2 cellular contexts compared by ENCODE assay signal in the genomic region with DNA sequence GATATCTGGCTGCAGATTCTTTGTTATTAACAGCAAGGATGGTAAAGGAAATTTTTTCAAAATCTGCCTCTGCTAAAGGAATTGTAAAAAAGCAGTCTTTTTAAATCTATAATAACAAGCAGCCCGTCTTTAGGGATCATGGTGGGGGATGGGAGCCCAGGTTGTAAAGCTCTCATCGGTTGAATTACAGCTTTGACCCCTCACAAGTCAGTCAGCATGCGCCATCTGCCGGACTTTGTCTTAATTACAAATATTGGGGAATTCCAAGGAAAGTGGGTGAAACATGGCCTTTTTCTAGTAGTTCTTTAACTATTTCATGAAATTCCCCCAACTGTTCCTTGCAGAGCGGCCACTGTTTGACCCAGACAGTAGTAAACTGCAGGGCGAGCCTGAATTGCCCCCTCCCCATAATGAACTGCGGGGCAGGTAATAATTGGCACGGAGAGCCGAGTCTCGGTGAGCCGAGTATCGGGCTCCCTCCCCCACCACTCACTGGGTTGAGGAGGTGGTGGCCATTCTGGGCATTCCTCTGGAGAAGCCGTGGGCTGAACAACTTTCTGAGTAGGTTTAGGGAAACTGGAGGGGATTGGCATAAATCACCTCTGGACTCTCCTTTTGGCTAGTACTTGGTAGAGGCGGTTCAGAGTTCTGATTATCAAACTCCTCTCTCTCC.
A peak's percentile ranks its signal among the peaks of the same experiment; 100 is the strongest.
TF ChIP-seq lines count a peak whose summit lies in the region.

No MANE protein-coding gene starts in this region.

TF ChIP-seq in HCT116, 20 proteins besides CTCF, POLR2A, EP300 and RAD21:
- TF ChIP-seq EZH2phosphoT487 (IDR thresholded peaks at IDR 0.05; ENCODE audit: borderline replicate concordance) (no peak), YY1 (IDR thresholded peaks at IDR 0.05; ENCODE audit: extremely low read depth, insufficient replicate concordance, low read depth, low read length) (no peak), SRF (IDR thresholded peaks at IDR 0.05; ENCODE audit: low read depth) (no peak), ZFX (IDR thresholded peaks at IDR 0.05) (no peak), POLR2AphosphoS5 (IDR thresholded peaks at IDR 0.05; ENCODE audit: low read depth, low read length) (no peak), FOSL1 (IDR thresholded peaks at IDR 0.05; ENCODE audit: low read depth) (no peak), JUND (IDR thresholded peaks at IDR 0.05) (no peak), SIN3A (IDR thresholded peaks at IDR 0.05; ENCODE audit: low read depth) (no peak), ELF1 (IDR thresholded peaks at IDR 0.05; ENCODE audit: borderline replicate concordance, low read depth) (no peak), EGR1 (IDR thresholded peaks at IDR 0.05; ENCODE audit: low read depth) (no peak), EZH2 (IDR thresholded peaks at IDR 0.05) (no peak), CBX3 (IDR thresholded peaks at IDR 0.05; ENCODE audit: low read depth) (no peak), TCF7L2 (IDR thresholded peaks at IDR 0.05; ENCODE audit: borderline replicate concordance, extremely low read depth, insufficient read depth, insufficient read length) (no peak), CEBPB (IDR thresholded peaks at IDR 0.05; ENCODE audit: low read depth) (no peak), ZNF274 (IDR thresholded peaks at IDR 0.05; ENCODE audit: low read depth, low read length) (no peak)
- TF ChIP-seq, protein P1, sequence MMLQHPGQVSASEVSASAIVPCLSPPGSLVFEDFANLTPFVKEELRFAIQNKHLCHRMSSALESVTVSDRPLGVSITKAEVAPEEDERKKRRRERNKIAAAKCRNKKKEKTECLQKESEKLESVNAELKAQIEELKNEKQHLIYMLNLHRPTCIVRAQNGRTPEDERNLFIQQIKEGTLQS (IDR thresholded peaks at IDR 0.05), result no peak
- TF ChIP-seq, protein P2, sequence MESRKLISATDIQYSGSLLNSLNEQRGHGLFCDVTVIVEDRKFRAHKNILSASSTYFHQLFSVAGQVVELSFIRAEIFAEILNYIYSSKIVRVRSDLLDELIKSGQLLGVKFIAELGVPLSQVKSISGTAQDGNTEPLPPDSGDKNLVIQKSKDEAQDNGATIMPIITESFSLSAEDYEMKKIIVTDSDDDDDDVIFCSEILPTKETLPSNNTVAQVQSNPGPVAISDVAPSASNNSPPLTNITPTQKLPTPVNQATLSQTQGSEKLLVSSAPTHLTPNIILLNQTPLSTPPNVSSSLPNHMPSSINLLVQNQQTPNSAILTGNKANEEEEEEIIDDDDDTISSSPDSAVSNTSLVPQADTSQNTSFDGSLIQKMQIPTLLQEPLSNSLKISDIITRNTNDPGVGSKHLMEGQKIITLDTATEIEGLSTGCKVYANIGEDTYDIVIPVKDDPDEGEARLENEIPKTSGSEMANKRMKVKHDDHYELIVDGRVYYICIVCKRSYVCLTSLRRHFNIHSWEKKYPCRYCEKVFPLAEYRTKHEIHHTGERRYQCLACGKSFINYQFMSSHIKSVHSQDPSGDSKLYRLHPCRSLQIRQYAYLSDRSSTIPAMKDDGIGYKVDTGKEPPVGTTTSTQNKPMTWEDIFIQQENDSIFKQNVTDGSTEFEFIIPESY (IDR thresholded peaks at IDR 0.05; ENCODE audit: extremely low read depth, insufficient replicate concordance, low read length), result no peak
- TF ChIP-seq, protein P3, sequence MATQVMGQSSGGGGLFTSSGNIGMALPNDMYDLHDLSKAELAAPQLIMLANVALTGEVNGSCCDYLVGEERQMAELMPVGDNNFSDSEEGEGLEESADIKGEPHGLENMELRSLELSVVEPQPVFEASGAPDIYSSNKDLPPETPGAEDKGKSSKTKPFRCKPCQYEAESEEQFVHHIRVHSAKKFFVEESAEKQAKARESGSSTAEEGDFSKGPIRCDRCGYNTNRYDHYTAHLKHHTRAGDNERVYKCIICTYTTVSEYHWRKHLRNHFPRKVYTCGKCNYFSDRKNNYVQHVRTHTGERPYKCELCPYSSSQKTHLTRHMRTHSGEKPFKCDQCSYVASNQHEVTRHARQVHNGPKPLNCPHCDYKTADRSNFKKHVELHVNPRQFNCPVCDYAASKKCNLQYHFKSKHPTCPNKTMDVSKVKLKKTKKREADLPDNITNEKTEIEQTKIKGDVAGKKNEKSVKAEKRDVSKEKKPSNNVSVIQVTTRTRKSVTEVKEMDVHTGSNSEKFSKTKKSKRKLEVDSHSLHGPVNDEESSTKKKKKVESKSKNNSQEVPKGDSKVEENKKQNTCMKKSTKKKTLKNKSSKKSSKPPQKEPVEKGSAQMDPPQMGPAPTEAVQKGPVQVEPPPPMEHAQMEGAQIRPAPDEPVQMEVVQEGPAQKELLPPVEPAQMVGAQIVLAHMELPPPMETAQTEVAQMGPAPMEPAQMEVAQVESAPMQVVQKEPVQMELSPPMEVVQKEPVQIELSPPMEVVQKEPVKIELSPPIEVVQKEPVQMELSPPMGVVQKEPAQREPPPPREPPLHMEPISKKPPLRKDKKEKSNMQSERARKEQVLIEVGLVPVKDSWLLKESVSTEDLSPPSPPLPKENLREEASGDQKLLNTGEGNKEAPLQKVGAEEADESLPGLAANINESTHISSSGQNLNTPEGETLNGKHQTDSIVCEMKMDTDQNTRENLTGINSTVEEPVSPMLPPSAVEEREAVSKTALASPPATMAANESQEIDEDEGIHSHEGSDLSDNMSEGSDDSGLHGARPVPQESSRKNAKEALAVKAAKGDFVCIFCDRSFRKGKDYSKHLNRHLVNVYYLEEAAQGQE (IDR thresholded peaks at IDR 0.05; ENCODE audit: low read depth), result no peak
- TF ChIP-seq, protein P4, sequence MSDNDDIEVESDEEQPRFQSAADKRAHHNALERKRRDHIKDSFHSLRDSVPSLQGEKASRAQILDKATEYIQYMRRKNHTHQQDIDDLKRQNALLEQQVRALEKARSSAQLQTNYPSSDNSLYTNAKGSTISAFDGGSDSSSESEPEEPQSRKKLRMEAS (IDR thresholded peaks at IDR 0.05), result no peak

TF ChIP-seq in H1, 55 proteins besides CTCF, POLR2A, EP300 and RAD21:
- TF ChIP-seq KDM1A (IDR thresholded peaks at IDR 0.05; ENCODE audit: borderline replicate concordance, low read length) (no peak), TEAD4 (IDR thresholded peaks at IDR 0.05; ENCODE audit: low read depth, low read length) (peak; percentile 43; the same call in 1 of the 2 replicates)
